Comparison of ENCODE assay signal across 11 cellular contexts in genomic region chr20:36791862-36792261, GRCh38.
"Had no signal": no experiment of that assay in that cellular context is flagged by ENCODE, and none has a peak within 500 bp of the region (broad histone marks: within the 10 kb centered on the region; RNA-seq: fewer than 3 reads in every experiment).

No MANE protein-coding gene starts in this region.

- H3K9ac ChIP-seq: SK-N-SH had no signal

- H3K27ac ChIP-seq: HL-60, RWPE1 had no signal

- H3K9me3 ChIP-seq: MG63, SK-N-SH had no signal

- DNase-seq: KG1, NCI-H1092, NCI-H1417 treated with DMSO at 0.1 percent for 48 hours, NCI-H2029, NCI-H2081 treated with DMSO at 0.1 percent for 48 hours, NCI-H524 treated with DMSO at 0.1 percent for 48 hours, NCI-H774 had no signal

- H3K27me3 ChIP-seq: MG63 had no signal

- H3K4me3 ChIP-seq: MG63 had no signal

- H3K4me2 ChIP-seq: SK-N-SH had no signal
